17 cellular contexts compared by ENCODE assay signal in genomic region chr2:176565641-176566323, GRCh38.
DNase-seq lines count a peak whose midpoint lies in the region; ATAC-seq and TF ChIP-seq lines count a peak whose summit lies in the region.
"Had no signal": no experiment of that assay in that cellular context is flagged by ENCODE, and none has a peak within 500 bp of the region (broad histone marks: within the 10 kb centered on the region; RNA-seq: fewer than 3 reads in every experiment).

No MANE protein-coding gene starts in this region.

- DNase-seq in HuH-7 (ENCODE audit: low spot score) = peak; percentile 30
- DNase-seq in NCI-H510A (lab: John Stamatoyannopoulos, UW) = peak; percentile 71
- peak; percentile 4 for DNase-seq in fibroblast of mammary gland (ENCODE audit: low read depth)
- peak; percentile 76 for DNase-seq in retina
- DNase-seq in mesenteric fat pad (ENCODE audit: low spot score) = no peak
- DNase-seq: activated T-cell treated with anti-CD3 and anti-CD28 coated beads, Interleukin-2, amount 50 U/mL, for 4 hours; amniotic stem cell; effector CD8-positive, alpha-beta T cell; H7; NCI-H226; SK-N-SH; stimulated activated naive CD8-positive, alpha-beta T cell treated with anti-CD3 and anti-CD28 coated beads, Interleukin-15, amount 100 ng/mL, for 72 hours had no signal

- no peak overlapping the region for H3K4me3 ChIP-seq in fibroblast of mammary gland (ENCODE audit: control insufficient read depth, low read depth, low read length)
- H3K4me3 ChIP-seq: psoas muscle had no signal

- TF ChIP-seq CTCF in fibroblast of mammary gland (conservative IDR thresholded peaks at IDR 0.05; ENCODE audit: control insufficient read depth, insufficient read depth, low read depth, low read length) = no peak

- ATAC-seq in HG02938 (IDR thresholded peaks at IDR 0.05; ENCODE audit: unreplicated experiment) (no peak), GM21390 (IDR thresholded peaks at IDR 0.05; ENCODE audit: unreplicated experiment) (no peak), HG03378 (IDR thresholded peaks at IDR 0.05; ENCODE audit: unreplicated experiment) (no peak)
- ATAC-seq: activated T-cell treated with anti-CD3 and anti-CD28 coated beads, Interleukin-2, amount 50 U/mL, for 4 hours; psoas muscle; stimulated activated naive CD8-positive, alpha-beta T cell treated with anti-CD3 and anti-CD28 coated beads, Interleukin-15, amount 100 ng/mL, for 72 hours; WTC11 had no signal
